19 cellular contexts compared by ENCODE assay signal in the genomic region with DNA sequence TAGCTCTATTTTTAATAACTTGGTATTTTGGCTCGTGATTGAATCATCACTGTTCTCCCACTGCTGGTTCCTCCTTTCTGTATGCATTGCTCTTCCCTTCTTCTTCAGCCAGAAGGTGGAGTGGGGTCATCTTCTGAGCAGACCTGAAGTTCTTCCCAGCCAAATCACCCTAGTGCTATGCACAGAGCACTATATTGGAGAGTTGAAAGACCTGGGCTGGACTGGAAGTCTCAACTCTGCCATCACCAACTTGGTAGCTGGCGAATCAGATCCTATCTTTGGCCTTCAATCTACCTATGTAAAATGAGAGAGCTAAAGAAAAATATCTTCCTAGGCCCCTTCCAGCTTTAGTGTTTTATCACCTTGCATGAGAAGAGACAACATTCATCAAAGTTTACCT. TPM values are rescaled to one million over a fixed set of nuclear protein-coding genes. Genes with fewer than 3 reads are reported as not detected.
DNase-seq lines count a peak whose midpoint lies in the region; ATAC-seq and TF ChIP-seq lines count a peak whose summit lies in the region.
"Had no signal": no experiment of that assay in that cellular context is flagged by ENCODE, and none has a peak within 500 bp of the region (broad histone marks: within the 10 kb centered on the region; RNA-seq: fewer than 3 reads in every experiment).

No MANE protein-coding gene starts in this region.

- TF ChIP-seq CTCF in IMR-90 (conservative IDR thresholded peaks at IDR 0.05; ENCODE audit: low read depth, low read length): no peak

- H3K4me1 Mint-ChIP-seq in CD4-positive, alpha-beta memory T cell: peaks cover 4 to 17% (median 5%) of the 10 kb centered on the region in 4 donors
- peaks cover 8 to 16% of the 10 kb centered on the region in 2 donors for H3K4me1 Mint-ChIP-seq in natural killer cell treated with Interleukin-12 subunit alpha and Interleukin-12 subunit beta and Interleukin-15 and Interleukin-18, amount 100 ng/mL, for 72 hours (ENCODE audit: low read depth in 2 of 2)

- no peak for ATAC-seq in IMR-90 (ENCODE audit: low read depth)
- no peak for ATAC-seq in GM18505 (IDR thresholded peaks at IDR 0.05; ENCODE audit: unreplicated experiment)
- no peak for ATAC-seq in natural killer cell treated with Interleukin-12 subunit alpha and Interleukin-12 subunit beta and Interleukin-15 and Interleukin-18, amount 100 ng/mL, for 72 hours
- ATAC-seq: A549, K562, PC-3 had no signal

- H2BK15ac ChIP-seq in IMR-90 (ENCODE audit: low read depth, low read length): no peak overlapping the region
- H2BK15ac ChIP-seq in mesenchymal stem cell (ENCODE audit: low read depth, poor library complexity, severe bottlenecking): no peak overlapping the region

- H3K36me3 Mint-ChIP-seq in CD4-positive, alpha-beta memory T cell: no peaks in the 10 kb centered on the region
- no peaks in the 10 kb centered on the region for H3K36me3 Mint-ChIP-seq in natural killer cell treated with Interleukin-12 subunit alpha and Interleukin-12 subunit beta and Interleukin-15 and Interleukin-18, amount 100 ng/mL, for 72 hours
- H3K36me3 Mint-ChIP-seq: CD4-positive, CD25-positive, alpha-beta regulatory T cell had no signal

- H2AK5ac ChIP-seq in IMR-90 (ENCODE audit: low read depth, low read length) (no peak overlapping the region), mesenchymal stem cell (ENCODE audit: low read length, severe bottlenecking) (no peak overlapping the region)

- H2AFZ ChIP-seq in IMR-90 (replicated peaks; ENCODE audit: low read length, poor library complexity) (no peak overlapping the region), mesenchymal stem cell (ENCODE audit: low read depth, low read length) (no peak overlapping the region)

- H3K79me1 ChIP-seq in IMR-90 (ENCODE audit: low read depth in 1 of 2, low read length in 2 of 2): no peaks in the 10 kb centered on the region
- H3K79me1 ChIP-seq in mesenchymal stem cell (replicated peaks; ENCODE audit: low read length, poor library complexity, severe bottlenecking): no peaks in the 10 kb centered on the region

- dilution Hi-C loops in IMR-90 (cut with HindIII; ENCODE audit: low sequenced_read_pairs, unreplicated experiment): no loop called here

- POLR2A ChIA-PET in IMR-90 (lab: Charles Lee; ENCODE audit: unreplicated experiment): interaction anchor here (0.5 kb wide), 1 partner anchor 341 kb away, joined by 3 read pairs; no protein-coding TSS in a partner anchor
- POLR2A ChIA-PET in CD4-positive, alpha-beta memory T cell (lab: Charles Lee; ENCODE audit: partially characterized antibody): no interaction called here

- H3K9ac ChIP-seq in IMR-90 (ENCODE audit: low read depth, low read length): no peak overlapping the region
- no peak overlapping the region for H3K9ac ChIP-seq in mesenchymal stem cell (ENCODE audit: low read length)

- BruUV-seq in IMR-90 (replicated peaks; lab: Mats Ljungman, UMichigan): no TSS peak

- H2BK5ac ChIP-seq in IMR-90 (ENCODE audit: low read depth, low read length, poor library complexity, severe bottlenecking): no peak overlapping the region
- H2BK5ac ChIP-seq in mesenchymal stem cell (ENCODE audit: low read depth, low read length, poor library complexity, severe bottlenecking): no peak overlapping the region

- no peaks in the 10 kb centered on the region for H4K20me1 ChIP-seq in IMR-90 (ENCODE audit: insufficient read depth, low read length)

- no peak overlapping the region for H3K4me2 ChIP-seq in IMR-90 (ENCODE audit: low read depth, low read length)
- no peak overlapping the region for H3K4me2 ChIP-seq in mesenchymal stem cell (ENCODE audit: low read length, poor library complexity, severe bottlenecking)
- H3K4me2 ChIP-seq: A549 had no signal

- in situ Hi-C loops in IMR-90 (cut with MboI; ENCODE audit: low sequenced_read_pairs): no loop called here

- TF ChIP-seq RAD21 in IMR-90 (IDR thresholded peaks at IDR 0.05; ENCODE audit: low read length): no peak

- H2AK9ac ChIP-seq in IMR-90 (replicated peaks; ENCODE audit: low read depth, low read length, poor library complexity): no peak overlapping the region

- H3K27ac Mint-ChIP-seq in CD4-positive, alpha-beta memory T cell: peak overlapping the region in 1 of 7 donors; percentile 29
- no peak overlapping the region for H3K27ac Mint-ChIP-seq in natural killer cell treated with Interleukin-12 subunit alpha and Interleukin-12 subunit beta and Interleukin-15 and Interleukin-18, amount 100 ng/mL, for 72 hours
- H3K27ac Mint-ChIP-seq: CD4-positive, CD25-positive, alpha-beta regulatory T cell had no signal

- DNase-seq in AML-193 (lab: John Stamatoyannopoulos, UW) (peak; percentile 12 to 17), IMR-90 (peak; percentile 28), SKM-1 (lab: John Stamatoyannopoulos, UW; ENCODE audit: unreplicated experiment) (peak; percentile 9), mesenchymal stem cell (no peak), NCI-H146 treated with DMSO at 0.1 percent for 48 hours (lab: John Stamatoyannopoulos, UW; ENCODE audit: unreplicated experiment) (no peak)
- DNase-seq in CD4-positive, alpha-beta memory T cell: no peak
- no peak for DNase-seq in natural killer cell treated with Interleukin-12 subunit alpha and Interleukin-12 subunit beta and Interleukin-15 and Interleukin-18, amount 100 ng/mL, for 72 hours (ENCODE audit: low spot score)
- DNase-seq: CD4-positive, CD25-positive, alpha-beta regulatory T cell; NCI-H1436; NCI-H226; NK-92 treated with Interleukin-12 subunit alpha and Interleukin-12 subunit beta, amount 100 ng/mL, for 24 hours; PC-3 had no signal

- H3K56ac ChIP-seq in IMR-90 (ENCODE audit: extremely low read depth, insufficient read depth, low read length): no peak overlapping the region

- H3K9me3 ChIP-seq in IMR-90 (ENCODE audit: control insufficient read depth, insufficient read depth, low read length): no peaks in the 10 kb centered on the region
- no peaks in the 10 kb centered on the region for H3K9me3 ChIP-seq in mesenchymal stem cell (ENCODE audit: control insufficient read depth, low read length)
- no peaks in the 10 kb centered on the region for H3K9me3 ChIP-seq in CD4-positive, alpha-beta memory T cell (ENCODE audit: control insufficient read depth in 1 of 2, low read length in 2 of 2)
- H3K9me3 ChIP-seq: HAP-1 had no signal

- CTCF ChIA-PET in IMR-90 (lab: Yijun Ruan, JAX): interaction anchor here (1.2 kb wide), 1 partner anchor 9 kb away, joined by 5 read pairs; no protein-coding TSS in a partner anchor
- CTCF ChIA-PET in CD4-positive, alpha-beta memory T cell (lab: Charles Lee; ENCODE audit: partially characterized antibody): no interaction called here

- H3K23ac ChIP-seq in IMR-90 (ENCODE audit: low read depth, low read length) (no peak overlapping the region), mesenchymal stem cell (ENCODE audit: low read length in 2 of 2) (no peak overlapping the region)

- no peak overlapping the region for H2BK20ac ChIP-seq in IMR-90 (ENCODE audit: low read depth, low read length)

- H3K27ac ChIP-seq in IMR-90 (ENCODE audit: insufficient read depth, low read length): no peak overlapping the region
- no peak overlapping the region for H3K27ac ChIP-seq in mesenchymal stem cell (ENCODE audit: low read length, poor library complexity, severe bottlenecking)
- H3K27ac ChIP-seq in CD4-positive, alpha-beta memory T cell (ENCODE audit: low read depth, low read length): no peak overlapping the region
- H3K27ac ChIP-seq: A549 had no signal

- no peaks in the 10 kb centered on the region for H3K9me1 ChIP-seq in IMR-90 (ENCODE audit: insufficient read depth, low read length)

- H3K27me3 ChIP-seq in IMR-90 (ENCODE audit: control insufficient read depth, insufficient read depth, low read length): no peaks in the 10 kb centered on the region
- H3K27me3 ChIP-seq in mesenchymal stem cell (ENCODE audit: control insufficient read depth in 1 of 2, insufficient read depth in 1 of 2, low read length in 2 of 2): no peaks in the 10 kb centered on the region
- H3K27me3 ChIP-seq in CD4-positive, alpha-beta memory T cell (ENCODE audit: insufficient read depth, low read length): no peaks in the 10 kb centered on the region

- peaks cover 0 to 20% (median 13%) of the 10 kb centered on the region in 8 donors for H3K9me3 Mint-ChIP-seq in CD4-positive, alpha-beta memory T cell
- H3K9me3 Mint-ChIP-seq in natural killer cell treated with Interleukin-12 subunit alpha and Interleukin-12 subunit beta and Interleukin-15 and Interleukin-18, amount 100 ng/mL, for 72 hours: no peaks in the 10 kb centered on the region

- no peak overlapping the region for H4K5ac ChIP-seq in IMR-90 (ENCODE audit: low read depth, low read length)

- H3K18ac ChIP-seq in IMR-90 (ENCODE audit: low read depth, low read length): no peak overlapping the region
- H3K18ac ChIP-seq in mesenchymal stem cell (ENCODE audit: low read depth in 1 of 2, low read length in 2 of 2): peak overlapping the region in 1 of 2 experiments; percentile 52

- no peak overlapping the region for H3K14ac ChIP-seq in IMR-90 (replicated peaks; ENCODE audit: low read depth, low read length)
- H3K14ac ChIP-seq in mesenchymal stem cell (ENCODE audit: low read length in 2 of 2): no peak overlapping the region

- TF ChIP-seq POLR2A in IMR-90 (IDR thresholded peaks at IDR 0.05; ENCODE audit: low read depth, low read length) (no peak), GM18505 (IDR thresholded peaks at IDR 0.05; ENCODE audit: borderline replicate concordance, extremely low read depth, insufficient read depth, insufficient read length) (no peak)

- H3K4me3 Mint-ChIP-seq in CD4-positive, alpha-beta memory T cell: no peak overlapping the region
- H3K4me3 Mint-ChIP-seq in natural killer cell treated with Interleukin-12 subunit alpha and Interleukin-12 subunit beta and Interleukin-15 and Interleukin-18, amount 100 ng/mL, for 72 hours: no peak overlapping the region
- H3K4me3 Mint-ChIP-seq: CD4-positive, CD25-positive, alpha-beta regulatory T cell had no signal

- peak overlapping the region in 1 of 2 experiments; percentile 93 for H2BK12ac ChIP-seq in mesenchymal stem cell (ENCODE audit: low read length in 2 of 2)

- H3K36me3 ChIP-seq in IMR-90 (ENCODE audit: control insufficient read depth, insufficient read depth, low read length) (no peaks in the 10 kb centered on the region), mesenchymal stem cell (ENCODE audit: control insufficient read depth in 1 of 2, insufficient read depth in 2 of 2, low read depth in 1 of 2, low read length in 2 of 2) (no peaks in the 10 kb centered on the region)
- no peaks in the 10 kb centered on the region for H3K36me3 ChIP-seq in CD4-positive, alpha-beta memory T cell (ENCODE audit: insufficient read depth, low read length)
- H3K36me3 ChIP-seq: HAP-1 had no signal

- H3K27me3 Mint-ChIP-seq in CD4-positive, alpha-beta memory T cell: peaks cover 8 to 9% of the 10 kb centered on the region in 2 donors
- peaks cover 0 to 12% of the 10 kb centered on the region in 2 donors for H3K27me3 Mint-ChIP-seq in natural killer cell treated with Interleukin-12 subunit alpha and Interleukin-12 subunit beta and Interleukin-15 and Interleukin-18, amount 100 ng/mL, for 72 hours

- intact Hi-C loops in IMR-90 (cut with micrococcal nuclease): no loop called here
- intact Hi-C loops in CD4-positive, alpha-beta memory T cell (cut with micrococcal nuclease): no loop called here

- H4K8ac ChIP-seq in IMR-90 (ENCODE audit: low read depth in 2 of 2, low read length in 2 of 2): no peak overlapping the region
- H4K8ac ChIP-seq in mesenchymal stem cell (ENCODE audit: low read length): no peak overlapping the region

- H4K91ac ChIP-seq in IMR-90 (ENCODE audit: insufficient read depth, low read depth, low read length) (no peak overlapping the region; the same call in 1 of the 2 replicates), mesenchymal stem cell (ENCODE audit: low read length) (peak overlapping the region; percentile 79)

- no peak overlapping the region for H3K4ac ChIP-seq in IMR-90 (ENCODE audit: low read depth, low read length)
- H3K4ac ChIP-seq in mesenchymal stem cell (ENCODE audit: low read depth in 1 of 2, low read length in 2 of 2): peak overlapping the region in 1 of 2 experiments; percentile 81

- H3K4me3 ChIP-seq in IMR-90 (ENCODE audit: insufficient read depth, low read depth, low read length) (no peak overlapping the region), mesenchymal stem cell (ENCODE audit: insufficient read depth in 1 of 2, low read depth in 1 of 2, low read length in 2 of 2) (no peak overlapping the region)
- no peak overlapping the region for H3K4me3 ChIP-seq in CD4-positive, alpha-beta memory T cell (ENCODE audit: low read length in 2 of 2)
- H3K4me3 ChIP-seq: A549, HAP-1, K562 had no signal

- H2BK120ac ChIP-seq in IMR-90 (ENCODE audit: low read depth, low read length) (no peak overlapping the region), mesenchymal stem cell (ENCODE audit: low read depth, low read length) (no peak overlapping the region)

- peaks cover 11% of the 10 kb centered on the region for H3K4me1 ChIP-seq in IMR-90 (ENCODE audit: control insufficient read depth, insufficient read depth, low read length)
- H3K4me1 ChIP-seq in mesenchymal stem cell (ENCODE audit: control insufficient read depth, insufficient read depth, low read depth, low read length): no peaks in the 10 kb centered on the region
- H3K4me1 ChIP-seq in CD4-positive, alpha-beta memory T cell (ENCODE audit: insufficient read depth, low read length): peaks cover 8% of the 10 kb centered on the region
- H3K4me1 ChIP-seq: A549 had no signal

- WGBS in IMR-90 (ENCODE audit: extremely low coverage in 2 of 2, insufficient read length in 1 of 2), 2 experiments: no CpG with 5 or more reads among the region's 2 CpGs
- WGBS in mesenchymal stem cell: 78% methylated on average over 1 of the region's 2 CpGs

RNA-seq across cellular contexts. Expression of gene CPO, which starts 54.2 kb away (rescaled TPM):
- total RNA-seq in IMR-90 (2012; rRNA removed): not detected in 2 replicates
- polyA plus RNA-seq in IMR-90 (2012; rRNA removed): not detected in 2 replicates
- polyA plus RNA-seq in IMR-90 (2012; cell fraction: cytosol; rRNA removed): not detected in 2 replicates
- 0.06 TPM in 1 of 2 replicates, not detected in the other for polyA plus RNA-seq in IMR-90 (2012; cell fraction: nucleus; rRNA removed; ENCODE audit: low replicate concordance)
- polyA plus RNA-seq in mesenchymal stem cell (2013, experiment 1 of 2): not detected
- not detected for polyA plus RNA-seq in mesenchymal stem cell (2013, experiment 2 of 2)
- total RNA-seq in CD4-positive, alpha-beta memory T cell: not detected
- not detected for polyA plus RNA-seq in CD4-positive, alpha-beta memory T cell
- total RNA-seq in natural killer cell treated with Interleukin-12 subunit alpha and Interleukin-12 subunit beta and Interleukin-15 and Interleukin-18, amount 100 ng/mL, for 72 hours: not detected
- total RNA-seq: CD4-positive, CD25-positive, alpha-beta regulatory T cell; K562; MCF 10A; PC-3; SK-MEL-5; T-helper 1 cell treated with Interleukin-12 subunit alpha and Interleukin-12 subunit beta and Interleukin-4 antibody, amounts not matched to agents 30 ng/mL and 1 ng/mL, for 36 hours had no signal
- polyA plus RNA-seq: CD4-positive, CD25-positive, alpha-beta regulatory T cell; K562 had no signal

Comparison
In these comparisons a context has a peak if more than half of its experiments do, and no peak if none do; other contexts are left out.
1. DNase-seq: peak in AML-193 (2 of 2), IMR-90 (single experiment) and SKM-1 (single experiment); none in mesenchymal stem cell (single experiment), CD4-positive, alpha-beta memory T cell (0 of 5), natural killer cell treated with Interleukin-12 subunit alpha and Interleukin-12 subunit beta and Interleukin-15 and Interleukin-18, amount 100 ng/mL, for 72 hours (single experiment) and NCI-H146 treated with DMSO at 0.1 percent for 48 hours (single experiment).